8 cellular contexts compared by ENCODE assay signal in genomic region chr7:142813262-142813661, GRCh38. TPM values are rescaled to one million over a fixed set of nuclear protein-coding genes. Genes with fewer than 3 reads are reported as not detected.
A peak's percentile ranks its signal among the peaks of the same experiment; 100 is the strongest.
DNase-seq lines count a peak whose midpoint lies in the region; ATAC-seq lines count a peak whose summit lies in the region.

No MANE protein-coding gene starts in this region.

- peak overlapping the region; percentile 70 for H3K18ac ChIP-seq in mesendoderm (ENCODE audit: low read length)

- H2BK5ac ChIP-seq in mesendoderm (ENCODE audit: low read length), result peak overlapping the region; percentile 53

- H4K5ac ChIP-seq in mesendoderm (ENCODE audit: low read length), result no peak overlapping the region

- no peak overlapping the region for H3K4me2 ChIP-seq in mesendoderm (ENCODE audit: low read length)

- H3K27ac ChIP-seq in HUES64 (ENCODE audit: low read depth, low read length) (peak overlapping the region; percentile 55; the same call in 1 of the 2 replicates), mesendoderm (ENCODE audit: low read depth, low read length) (peak overlapping the region; percentile 52)

- no peak overlapping the region for H2BK15ac ChIP-seq in mesendoderm (replicated peaks; ENCODE audit: low read depth)

- WGBS in HUES64, result 8% methylated on average over 2 of the region's 2 CpGs
- no CpG with 5 or more reads among the region's 2 CpGs for WGBS in mesendoderm (ENCODE audit: extremely low coverage, insufficient coverage, low lambda C conversion rate)

- no peak overlapping the region for H4K8ac ChIP-seq in mesendoderm (ENCODE audit: low read depth, low read length)

- H3K36me3 ChIP-seq in HUES64 (ENCODE audit: insufficient read depth, low read length) (no peaks in the 10 kb centered on the region), mesendoderm (ENCODE audit: control insufficient read depth, insufficient read depth, low read length) (no peaks in the 10 kb centered on the region)

- peak overlapping the region; percentile 51 for H3K56ac ChIP-seq in mesendoderm (ENCODE audit: low read length)

- ATAC-seq in HG03196 (IDR thresholded peaks at IDR 0.05; ENCODE audit: unreplicated experiment), result no peak
- no peak for ATAC-seq in GM18868 (IDR thresholded peaks at IDR 0.05; ENCODE audit: unreplicated experiment)
- no peak for ATAC-seq in Right ventricle myocardium inferior

- H3K4me1 ChIP-seq in HUES64 (ENCODE audit: insufficient read depth, low read length) (peaks cover 29% of the 10 kb centered on the region), mesendoderm (ENCODE audit: control insufficient read depth, low read depth, low read length) (peaks cover 8% of the 10 kb centered on the region)

- H3K9ac ChIP-seq in HUES64 (ENCODE audit: low read depth, low read length), result 0 out of 2 replicates have a peak overlapping the region, but pooled peaks have one; percentile 10
- H3K9ac ChIP-seq in mesendoderm (ENCODE audit: low read length), result no peak overlapping the region

- no peaks in the 10 kb centered on the region for H3K9me3 ChIP-seq in HUES64 (ENCODE audit: insufficient read depth, low read depth, low read length)

- DNase-seq in COR-L47 (lab: John Stamatoyannopoulos, UW) (peak; percentile 44), amniotic epithelial cell (ENCODE audit: low read depth) (peak; percentile 82), mesendoderm (peak; percentile 98), HuH-7 (ENCODE audit: low spot score) (no peak), Right ventricle myocardium inferior (ENCODE audit: missing footprints) (no peak)

- H3K23ac ChIP-seq in mesendoderm (ENCODE audit: low read length), result no peak overlapping the region

- intact Hi-C loops in Right ventricle myocardium inferior (cut with DNase I), result loop anchor here (5.0 kb wide), 1 partner anchor 181 kb away; no protein-coding TSS in a partner anchor

- 0 out of 2 replicates have a peak overlapping the region, but pooled peaks have one; percentile 3 for H3K4me3 ChIP-seq in HUES64 (ENCODE audit: low read length)
- no peak overlapping the region for H3K4me3 ChIP-seq in mesendoderm (ENCODE audit: low read length)

- H3K27me3 ChIP-seq in HUES64 (ENCODE audit: insufficient read depth, low read length) (no peaks in the 10 kb centered on the region), mesendoderm (ENCODE audit: insufficient read depth, low read length, poor library complexity) (no peaks in the 10 kb centered on the region)

- H3K79me1 ChIP-seq in mesendoderm (ENCODE audit: low read length), result no peaks in the 10 kb centered on the region

- H3K79me2 ChIP-seq in mesendoderm (ENCODE audit: control insufficient read depth, insufficient read depth, low read length), result no peaks in the 10 kb centered on the region

- peak overlapping the region; percentile 47 for H2BK120ac ChIP-seq in mesendoderm (ENCODE audit: low read depth, low read length)

- no peak overlapping the region for H2AK5ac ChIP-seq in mesendoderm (ENCODE audit: low read length)

- no peak overlapping the region for H3K4ac ChIP-seq in mesendoderm (ENCODE audit: low read depth, low read length)

RNA-seq across cellular contexts. Expression of gene EPHB6, which starts 41.6 kb away (rescaled TPM):
- 6.9 TPM for polyA plus RNA-seq in HUES64 (2013, experiment 1 of 2)
- polyA plus RNA-seq in HUES64 (2013, experiment 2 of 2), result 8.6 TPM
- polyA plus RNA-seq in mesendoderm (2013, experiment 1 of 2), result 5.5 TPM
- 5.0 TPM for polyA plus RNA-seq in mesendoderm (2013, experiment 2 of 2)
- total RNA-seq in Right ventricle myocardium inferior, result 3.3 TPM

RNA-seq across cellular contexts. Expression of gene PRSS2, which starts 42.5 kb away (rescaled TPM):
- 3.0 TPM for polyA plus RNA-seq in HUES64 (2013, experiment 1 of 2)
- polyA plus RNA-seq in HUES64 (2013, experiment 2 of 2), result 2.7 TPM
- 2.3 TPM for polyA plus RNA-seq in mesendoderm (2013, experiment 1 of 2)
- 2.7 TPM for polyA plus RNA-seq in mesendoderm (2013, experiment 2 of 2)
- total RNA-seq in Right ventricle myocardium inferior, result not detected

Comparison
In these comparisons a context has a peak if more than half of its experiments do, and no peak if none do; other contexts are left out.
1. DNase-seq: peak in COR-L47 (single experiment), amniotic epithelial cell (single experiment) and mesendoderm (single experiment); none in HuH-7 (single experiment) and Right ventricle myocardium inferior (single experiment).